ENCODE assay signal across 9 cellular contexts in genomic region chr12:3216726-3217682, GRCh38.
A peak's percentile ranks its signal among the peaks of the same experiment; 100 is the strongest.
DNase-seq lines count a peak whose midpoint lies in the region; ATAC-seq, FAIRE-seq and TF ChIP-seq lines count a peak whose summit lies in the region.
"Had no signal": no experiment of that assay in that cellular context is flagged by ENCODE, and none has a peak within 500 bp of the region (broad histone marks: within the 10 kb centered on the region; RNA-seq: fewer than 3 reads in every experiment).

No MANE protein-coding gene starts in this region.

- peak overlapping the region; percentile 94 for H3K14ac ChIP-seq in IMR-90 (replicated peaks; ENCODE audit: low read depth, low read length)

- in situ Hi-C loops in IMR-90 (cut with MboI; ENCODE audit: low sequenced_read_pairs) (no loop called here), mammary epithelial cell (cut with MboI; ENCODE audit: low sequenced_read_pairs in 2 of 2) (no loop called here)

- H3K9ac ChIP-seq in IMR-90 (ENCODE audit: low read depth, low read length), result no peak overlapping the region; the same call in 1 of the 2 replicates
- H3K9ac ChIP-seq in mammary epithelial cell (ENCODE audit: insufficient read depth, low read length), result no peak overlapping the region

- peaks cover 21% of the 10 kb centered on the region for H3K4me1 ChIP-seq in IMR-90 (ENCODE audit: control insufficient read depth, insufficient read depth, low read length)
- peaks cover 33% of the 10 kb centered on the region for H3K4me1 ChIP-seq in mammary epithelial cell (ENCODE audit: insufficient read depth, low read length)

- H4K20me1 ChIP-seq in IMR-90 (ENCODE audit: insufficient read depth, low read length) (no peaks in the 10 kb centered on the region), mammary epithelial cell (ENCODE audit: insufficient read depth, low read length) (no peaks in the 10 kb centered on the region)

- no peak for TF ChIP-seq POLR2A in IMR-90 (IDR thresholded peaks at IDR 0.05; ENCODE audit: low read depth, low read length)

- H2BK120ac ChIP-seq in IMR-90 (ENCODE audit: low read depth, low read length), result peak overlapping the region; percentile 91

- H3K27ac ChIP-seq in IMR-90 (ENCODE audit: insufficient read depth, low read length) (peak overlapping the region; percentile 52), mammary epithelial cell (ENCODE audit: insufficient read depth, low read depth, low read length) (peak overlapping the region; percentile 72)

- peak overlapping the region; percentile 59; the same call in 1 of the 2 replicates for H3K56ac ChIP-seq in IMR-90 (ENCODE audit: extremely low read depth, insufficient read depth, low read length)

- no peak overlapping the region for H3K4me3 ChIP-seq in IMR-90 (ENCODE audit: insufficient read depth, low read depth, low read length)
- H3K4me3 ChIP-seq in mammary epithelial cell (replicated peaks in 1 of 3; ENCODE audit: insufficient read depth in 1 of 3, low read depth in 2 of 3, low read length in 3 of 3), result no peak overlapping the region
- H3K4me3 ChIP-seq: ovary had no signal

- H2BK15ac ChIP-seq in IMR-90 (ENCODE audit: low read depth, low read length), result peak overlapping the region; percentile 93; the same call in 2 of the 3 replicates

- H4K5ac ChIP-seq in IMR-90 (ENCODE audit: low read depth, low read length), result peak overlapping the region; percentile 90

- H4K91ac ChIP-seq in IMR-90 (ENCODE audit: insufficient read depth, low read depth, low read length), result peak overlapping the region; percentile 82

- H3K4me3 Mint-ChIP-seq in effector memory CD8-positive, alpha-beta T cell, result no peak overlapping the region

- H3K9me3 ChIP-seq in IMR-90 (ENCODE audit: control insufficient read depth, insufficient read depth, low read length) (no peaks in the 10 kb centered on the region), mammary epithelial cell (replicated peaks; ENCODE audit: insufficient read depth, low read length) (no peaks in the 10 kb centered on the region)
- H3K9me3 ChIP-seq: ovary had no signal

- peak overlapping the region; percentile 82 for H2AFZ ChIP-seq in IMR-90 (replicated peaks; ENCODE audit: low read length, poor library complexity)
- peak overlapping the region; percentile 59 for H2AFZ ChIP-seq in mammary epithelial cell (ENCODE audit: low read depth, low read length)

- WGBS in IMR-90 (ENCODE audit: extremely low coverage in 2 of 2, insufficient read length in 1 of 2), 2 experiments, result 100% methylated on average over 2 of the region's 12 CpGs; no CpG with 5 or more reads in 1 of the 2 experiments
- 58% methylated on average over 11 of the region's 12 CpGs for WGBS in mammary epithelial cell (ENCODE audit: low coverage, missing lambda C conversion rate)

- H3K23ac ChIP-seq in IMR-90 (ENCODE audit: low read depth, low read length), result peak overlapping the region; percentile 78

- H3K27me3 ChIP-seq in IMR-90 (ENCODE audit: control insufficient read depth, insufficient read depth, low read length), result no peaks in the 10 kb centered on the region
- no peaks in the 10 kb centered on the region for H3K27me3 ChIP-seq in mammary epithelial cell (ENCODE audit: insufficient read depth, low read length)
- H3K27me3 ChIP-seq: ovary had no signal

- peaks cover 19% of the 10 kb centered on the region for H3K9me1 ChIP-seq in IMR-90 (ENCODE audit: insufficient read depth, low read length)

- H4K8ac ChIP-seq in IMR-90 (ENCODE audit: low read depth in 2 of 2, low read length in 2 of 2), result peak overlapping the region; percentile 57 to 70

- no TSS peak for BruUV-seq in IMR-90 (replicated peaks; lab: Mats Ljungman, UMichigan)
- BruUV-seq in mammary epithelial cell (replicated peaks; lab: Mats Ljungman, UMichigan), result TSS peak; percentile 59

- POLR2A ChIA-PET in IMR-90 (lab: Charles Lee; ENCODE audit: unreplicated experiment), result no interaction called here

- CTCF ChIA-PET in IMR-90 (lab: Yijun Ruan, JAX) (no interaction called here), mammary epithelial cell (lab: Charles Lee; ENCODE audit: low non-redundant PET) (interaction anchor here (0.5 kb wide), 1 partner anchor 467 kb away, joined by 4 read pairs; no protein-coding TSS in a partner anchor)

- peak overlapping the region; percentile 99 for H2AK5ac ChIP-seq in IMR-90 (ENCODE audit: low read depth, low read length)

- peak overlapping the region; percentile 86; the same call in 1 of the 2 replicates for H3K18ac ChIP-seq in IMR-90 (ENCODE audit: low read depth, low read length)

- peak; percentile 88 for DNase-seq in IMR-90
- peak; percentile 96 for DNase-seq in mammary epithelial cell
- peak; percentile 97 for DNase-seq in hepatic stellate cell (ENCODE audit: low spot score)
- DNase-seq in urothelium cell line (ENCODE audit: low spot score), result peak; percentile 83
- DNase-seq in effector memory CD8-positive, alpha-beta T cell, result no peak
- no peak for DNase-seq in nucleus accumbens (lab: John Stamatoyannopoulos, UW)

- H3K4me1 Mint-ChIP-seq in effector memory CD8-positive, alpha-beta T cell (ENCODE audit: low read depth in 2 of 2), result no peaks in the 10 kb centered on the region

- no peak for TF ChIP-seq RAD21 in IMR-90 (IDR thresholded peaks at IDR 0.05; ENCODE audit: low read length)

- H3K27ac Mint-ChIP-seq in effector memory CD8-positive, alpha-beta T cell, result no peak overlapping the region

- peak overlapping the region; percentile 92 for H2BK20ac ChIP-seq in IMR-90 (ENCODE audit: low read depth, low read length)

- H3K4me2 ChIP-seq in IMR-90 (ENCODE audit: low read depth, low read length) (no peak overlapping the region), mammary epithelial cell (ENCODE audit: insufficient read depth, low read depth, low read length) (peak overlapping the region; percentile 61)

- TF ChIP-seq CTCF in IMR-90 (conservative IDR thresholded peaks at IDR 0.05; ENCODE audit: low read depth, low read length), result no peak
- TF ChIP-seq CTCF in mammary epithelial cell (conservative IDR thresholded peaks at IDR 0.05 in 1 of 2, IDR thresholded peaks at IDR 0.05 in 1 of 2; ENCODE audit: extremely low read depth in 1 of 2, insufficient read depth in 1 of 2, low read depth in 1 of 2, low read length in 2 of 2), result no peak

- H2BK5ac ChIP-seq in IMR-90 (ENCODE audit: low read depth, low read length, poor library complexity, severe bottlenecking), result peak overlapping the region; percentile 87

- peaks cover 5% of the 10 kb centered on the region for H3K36me3 Mint-ChIP-seq in effector memory CD8-positive, alpha-beta T cell (ENCODE audit: insufficient read depth)

- dilution Hi-C loops in IMR-90 (cut with HindIII; ENCODE audit: low sequenced_read_pairs, unreplicated experiment) (no loop called here), mammary epithelial cell (cut with HindIII; ENCODE audit: low sequenced_read_pairs) (no loop called here)

- H2AK9ac ChIP-seq in IMR-90 (replicated peaks; ENCODE audit: low read depth, low read length, poor library complexity), result peak overlapping the region; percentile 68

- intact Hi-C loops in IMR-90 (cut with micrococcal nuclease), result loop anchor here (5.0 kb wide), 1 partner anchor 80 kb away; no protein-coding TSS in a partner anchor
- intact Hi-C loops in mammary epithelial cell (cut with micrococcal nuclease), result loop anchor here (5.0 kb wide), 3 partner anchors 45 to 140 kb away; partner anchors contain the start of gene TSPAN9

- FAIRE-seq in urothelium cell line (lab: Jason Lieb, UNC), result peak; percentile 97
- FAIRE-seq: H1 had no signal

- peaks cover 22 to 54% of the 10 kb centered on the region in 2 donors for H3K27me3 Mint-ChIP-seq in effector memory CD8-positive, alpha-beta T cell

- ATAC-seq in IMR-90 (ENCODE audit: low read depth), result peak; percentile 62
- ATAC-seq in GM18867 (IDR thresholded peaks at IDR 0.05; ENCODE audit: unreplicated experiment), result no peak
- ATAC-seq in effector memory CD8-positive, alpha-beta T cell (replicated peaks), result no peak

- H3K36me3 ChIP-seq in IMR-90 (ENCODE audit: control insufficient read depth, insufficient read depth, low read length) (no peaks in the 10 kb centered on the region; the same call in 1 of the 2 replicates), mammary epithelial cell (ENCODE audit: insufficient read depth, low read length) (no peaks in the 10 kb centered on the region)
- H3K36me3 ChIP-seq: ovary had no signal

- H3K9me3 Mint-ChIP-seq in effector memory CD8-positive, alpha-beta T cell, result no peaks in the 10 kb centered on the region

- peak overlapping the region; percentile 93 for H3K4ac ChIP-seq in IMR-90 (ENCODE audit: low read depth, low read length)

- peaks cover 6% of the 10 kb centered on the region for H3K79me2 ChIP-seq in mammary epithelial cell (ENCODE audit: insufficient read depth, low read length)

- peaks cover 0 to 15% of the 10 kb centered on the region in 2 experiments; a peak in 2 of 4 replicates for H3K79me1 ChIP-seq in IMR-90 (ENCODE audit: low read depth in 1 of 2, low read length in 2 of 2)

TF ChIP-seq in IMR-90, 13 proteins besides CTCF, POLR2A, EP300 and RAD21:
- TF ChIP-seq CEBPB (IDR thresholded peaks at IDR 0.05; ENCODE audit: low read depth, low read length) (no peak), MAZ (IDR thresholded peaks at IDR 0.05; ENCODE audit: borderline replicate concordance, low read depth, low read length) (0 out of 2 replicates have a peak, but pooled peaks have one; percentile 19), MXI1 (IDR thresholded peaks at IDR 0.05; ENCODE audit: borderline replicate concordance, low read depth, low read length) (0 out of 2 replicates have a peak, but pooled peaks have one; percentile 20), MAFK (IDR thresholded peaks at IDR 0.05; ENCODE audit: low read depth, low read length) (no peak), FOS (IDR thresholded peaks at IDR 0.05; ENCODE audit: low read depth, low read length) (peak; percentile 38; the same call in 1 of the 2 replicates)

Comparison
In these comparisons a context has a peak if more than half of its experiments do, and no peak if none do; other contexts are left out.
1. DNase-seq: peak in IMR-90 (single experiment), mammary epithelial cell (single experiment), hepatic stellate cell (single experiment) and urothelium cell line (single experiment); none in effector memory CD8-positive, alpha-beta T cell (0 of 3) and nucleus accumbens (0 of 56).